ENCODE assay signal across 11 cellular contexts in the genomic region with DNA sequence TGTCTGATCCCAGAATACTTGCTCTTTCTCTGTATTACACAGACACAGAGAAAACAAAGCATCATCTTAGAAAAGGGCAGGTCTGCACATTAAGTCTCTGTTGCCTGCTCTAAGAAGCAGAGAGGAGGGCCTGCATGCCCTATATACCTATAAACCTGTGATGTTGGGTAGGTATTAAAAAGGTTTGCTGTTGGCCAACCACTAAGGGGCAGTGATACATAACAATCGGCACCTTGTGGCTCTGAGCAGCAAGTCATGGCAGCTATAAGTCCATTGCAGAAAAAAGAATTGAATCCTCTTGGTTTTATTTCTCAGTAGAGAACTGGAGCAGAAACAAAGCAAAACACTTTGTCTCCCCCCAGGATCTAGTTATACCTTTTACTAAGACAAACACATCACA.
A peak's percentile ranks its signal among the peaks of the same experiment; 100 is the strongest.
DNase-seq lines count a peak whose midpoint lies in the region; ATAC-seq and TF ChIP-seq lines count a peak whose summit lies in the region.
"Had no signal": no experiment of that assay in that cellular context is flagged by ENCODE, and none has a peak within 500 bp of the region (broad histone marks: within the 10 kb centered on the region; RNA-seq: fewer than 3 reads in every experiment).

No MANE protein-coding gene starts in this region.

- DNase-seq in AG09309 (ENCODE audit: low read depth), result peak; percentile 14
- DNase-seq in M059J (ENCODE audit: low read depth), result peak; percentile 49
- peak; percentile 68 for DNase-seq in amniotic epithelial cell (ENCODE audit: low read depth)
- peak; percentile 75 for DNase-seq in islet precursor cell
- no peak for DNase-seq in GM20000 (ENCODE audit: low spot score)
- no peak for DNase-seq in Right ventricle myocardium inferior (ENCODE audit: missing footprints)
- no peak for DNase-seq in activated naive CD4-positive, alpha-beta T cell treated with anti-CD3 and anti-CD28 coated beads, Interleukin-2, amount 50 U/mL, for 16 hours
- DNase-seq in tibial artery, result no peak
- DNase-seq: GF-D8, upper lobe of right lung had no signal

- TF ChIP-seq CTCF in AG09309 (IDR thresholded peaks at IDR 0.05; ENCODE audit: control insufficient read depth, insufficient read depth, low read depth, low read length, missing control alignments) (peak; percentile 51), GM20000 (IDR thresholded peaks at IDR 0.05; ENCODE audit: extremely low read depth, missing control alignments) (no peak), tibial artery (IDR thresholded peaks at IDR 0.05) (no peak)

- intact Hi-C loops in Right ventricle myocardium inferior (cut with DNase I) (no loop called here), tibial artery (cut with DNase I; ENCODE audit: low total_unique reads) (no loop called here)

- no peaks in the 10 kb centered on the region for H3K9me3 ChIP-seq in tibial artery
- H3K9me3 ChIP-seq: upper lobe of right lung had no signal

- no peaks in the 10 kb centered on the region for H3K4me1 ChIP-seq in tibial artery
- H3K4me1 ChIP-seq: parathyroid adenoma, upper lobe of right lung had no signal

- no peak for ATAC-seq in Right ventricle myocardium inferior
- ATAC-seq: upper lobe of right lung had no signal

- H3K27ac ChIP-seq in tibial artery, result no peak overlapping the region
- H3K27ac ChIP-seq: parathyroid adenoma, upper lobe of right lung had no signal

- H3K27me3 ChIP-seq in tibial artery, result no peaks in the 10 kb centered on the region
- H3K27me3 ChIP-seq: upper lobe of right lung had no signal

- H3K4me3 ChIP-seq in AG09309 (ENCODE audit: control insufficient read depth, low read depth, low read length), result no peak overlapping the region
- no peak overlapping the region for H3K4me3 ChIP-seq in tibial artery
- H3K4me3 ChIP-seq: upper lobe of right lung had no signal

- H3K36me3 ChIP-seq in tibial artery, result no peaks in the 10 kb centered on the region
- H3K36me3 ChIP-seq: upper lobe of right lung had no signal

Comparison
In these comparisons a context has a peak if more than half of its experiments do, and no peak if none do; other contexts are left out.
1. DNase-seq: peak in AG09309 (single experiment), M059J (single experiment), amniotic epithelial cell (single experiment) and islet precursor cell (single experiment); none in GM20000 (single experiment), Right ventricle myocardium inferior (single experiment), activated naive CD4-positive, alpha-beta T cell treated with anti-CD3 and anti-CD28 coated beads, Interleukin-2, amount 50 U/mL, for 16 hours (single experiment) and tibial artery (0 of 2).